In genomic region chr3:52678265-52678927, GRCh38 we compare ENCODE assay signal across 22 cellular contexts. TPM values are rescaled to one million over a fixed set of nuclear protein-coding genes. Genes with fewer than 3 reads are reported as not detected.
DNase-seq lines count a peak whose midpoint lies in the region; FAIRE-seq and TF ChIP-seq lines count a peak whose summit lies in the region.
"Had no signal": no experiment of that assay in that cellular context is flagged by ENCODE, and none has a peak within 500 bp of the region (broad histone marks: within the 10 kb centered on the region; RNA-seq: fewer than 3 reads in every experiment).

No MANE protein-coding gene starts in this region.

- H3K9me3 Mint-ChIP-seq in CD14-positive monocyte (no peaks in the 10 kb centered on the region), brain (no peaks in the 10 kb centered on the region)
- H3K9me3 Mint-ChIP-seq: immature natural killer cell; stimulated activated naive B cell treated with anti-CD40 and anti-IgM and Interleukin-4, amounts not matched to agents 10 μg/mL and 1 μg/mL and 100 μg/mL, for 72 hours had no signal

- H3K4me1 ChIP-seq in mesenchymal stem cell (ENCODE audit: control insufficient read depth, insufficient read depth, low read depth, low read length): peaks cover under 1% of the 10 kb centered on the region
- peaks cover 9% of the 10 kb centered on the region for H3K4me1 ChIP-seq in hepatocyte (ENCODE audit: insufficient read depth)

- peak overlapping the region in 4 of 7 donors; percentile 14 to 78 (median 55) for H3K27ac Mint-ChIP-seq in CD14-positive monocyte
- H3K27ac Mint-ChIP-seq in brain: peak overlapping the region in 3 of 5 experiments; percentile 71 to 92 (median 85)
- H3K27ac Mint-ChIP-seq: stimulated activated naive B cell treated with anti-CD40 and anti-IgM and Interleukin-4, amounts not matched to agents 10 μg/mL and 1 μg/mL and 100 μg/mL, for 72 hours had no signal

- no peaks in the 10 kb centered on the region for H3K27me3 ChIP-seq in mesenchymal stem cell (ENCODE audit: control insufficient read depth in 1 of 2, insufficient read depth in 1 of 2, low read length in 2 of 2)
- H3K27me3 ChIP-seq in hepatocyte: no peaks in the 10 kb centered on the region
- H3K27me3 ChIP-seq: dorsolateral prefrontal cortex, foreskin keratinocyte, tibial nerve had no signal

- no peak overlapping the region for H2BK12ac ChIP-seq in mesenchymal stem cell (ENCODE audit: low read length in 2 of 2)

- H3K4me3 Mint-ChIP-seq in CD14-positive monocyte (no peak overlapping the region), brain (no peak overlapping the region)
- H3K4me3 Mint-ChIP-seq: immature natural killer cell; stimulated activated naive B cell treated with anti-CD40 and anti-IgM and Interleukin-4, amounts not matched to agents 10 μg/mL and 1 μg/mL and 100 μg/mL, for 72 hours had no signal

- H3K4ac ChIP-seq in mesenchymal stem cell (ENCODE audit: low read depth in 1 of 2, low read length in 2 of 2): no peak overlapping the region

- H3K18ac ChIP-seq in mesenchymal stem cell (ENCODE audit: low read depth in 1 of 2, low read length in 2 of 2): no peak overlapping the region

- peak; percentile 61 for FAIRE-seq in GM12892 (lab: Jason Lieb, UNC)

- DNase-seq in CD14-positive monocyte (ENCODE audit: low spot score) (no peak), GM12892 (ENCODE audit: insufficient read length) (no peak), mesenchymal stem cell (no peak), hepatocyte (ENCODE audit: low spot score) (no peak), COLO829 (ENCODE audit: low spot score) (no peak)
- DNase-seq in stimulated activated CD4-positive, alpha-beta T cell treated with anti-CD3 and anti-CD28 coated beads, Interleukin-2, amount 100 ng/mL, for 24 hours: no peak
- DNase-seq: activated effector memory CD4-positive, alpha-beta T cell treated with anti-CD3 and anti-CD28 coated beads, Interleukin-2, amount 50 U/mL, for 16 hours; caudate nucleus; COR-L47; DND-41; dorsolateral prefrontal cortex; foreskin keratinocyte; GOT3; immature natural killer cell; left ventricle myocardium superior; NCI-H2081; NCI-H446; psoas muscle; SHP77 treated with DMSO at 0.1 percent for 48 hours; stimulated activated naive B cell treated with anti-CD40 and anti-IgM and Interleukin-4, amounts not matched to agents 10 μg/mL and 1 μg/mL and 100 μg/mL, for 72 hours had no signal

- no peak overlapping the region for H4K8ac ChIP-seq in mesenchymal stem cell (ENCODE audit: low read length)

- H2BK5ac ChIP-seq in mesenchymal stem cell (ENCODE audit: low read depth, low read length, poor library complexity, severe bottlenecking): no peak overlapping the region

- TF ChIP-seq POLR2A in GM12892 (IDR thresholded peaks at IDR 0.05; ENCODE audit: low read depth, low read length): no peak

- H3K36me3 Mint-ChIP-seq in CD14-positive monocyte (peaks cover 51 to 65% of the 10 kb centered on the region in 2 donors), brain (peaks cover 72% of the 10 kb centered on the region)

- H2AFZ ChIP-seq in mesenchymal stem cell (ENCODE audit: low read depth, low read length): no peak overlapping the region
- H2AFZ ChIP-seq in hepatocyte: no peak overlapping the region

- H3K9me3 ChIP-seq in mesenchymal stem cell (ENCODE audit: control insufficient read depth, low read length) (no peaks in the 10 kb centered on the region), hepatocyte (ENCODE audit: low read depth) (no peaks in the 10 kb centered on the region)
- H3K9me3 ChIP-seq: psoas muscle, tibial nerve had no signal

- H3K79me1 ChIP-seq in mesenchymal stem cell (replicated peaks; ENCODE audit: low read length, poor library complexity, severe bottlenecking): peaks cover 14% of the 10 kb centered on the region

- H3K23ac ChIP-seq in mesenchymal stem cell (ENCODE audit: low read length in 2 of 2): no peak overlapping the region

- H3K79me2 ChIP-seq in hepatocyte: peaks cover 82% of the 10 kb centered on the region

- intact Hi-C loops in CD14-positive monocyte (cut with micrococcal nuclease): no loop called here

- H3K27me3 Mint-ChIP-seq in CD14-positive monocyte (ENCODE audit: low read depth in 3 of 3) (peaks cover 0 to 2% (median 0%) of the 10 kb centered on the region in 3 donors), brain (no peaks in the 10 kb centered on the region)
- H3K27me3 Mint-ChIP-seq: stimulated activated naive B cell treated with anti-CD40 and anti-IgM and Interleukin-4, amounts not matched to agents 10 μg/mL and 1 μg/mL and 100 μg/mL, for 72 hours had no signal

- H3K14ac ChIP-seq in mesenchymal stem cell (ENCODE audit: low read length in 2 of 2): no peak overlapping the region

- H3K27ac ChIP-seq in mesenchymal stem cell (ENCODE audit: low read length, poor library complexity, severe bottlenecking): no peak overlapping the region
- H3K27ac ChIP-seq in hepatocyte: no peak overlapping the region
- H3K27ac ChIP-seq: foreskin keratinocyte, psoas muscle had no signal

- H2AK5ac ChIP-seq in mesenchymal stem cell (ENCODE audit: low read length, severe bottlenecking): no peak overlapping the region

- no peak for TF ChIP-seq CTCF in CD14-positive monocyte (IDR thresholded peaks at IDR 0.05)
- no peak for TF ChIP-seq CTCF in brain (conservative IDR thresholded peaks at IDR 0.05)
- TF ChIP-seq CTCF in hepatocyte (IDR thresholded peaks at IDR 0.05; ENCODE audit: poor library complexity): no peak

- H2BK120ac ChIP-seq in mesenchymal stem cell (ENCODE audit: low read depth, low read length): no peak overlapping the region

- H3K36me3 ChIP-seq in mesenchymal stem cell (ENCODE audit: control insufficient read depth in 1 of 2, insufficient read depth in 2 of 2, low read depth in 1 of 2, low read length in 2 of 2): peaks cover 13 to 54% of the 10 kb centered on the region in 2 experiments
- no peaks in the 10 kb centered on the region for H3K36me3 ChIP-seq in hepatocyte (replicated peaks; ENCODE audit: insufficient read depth, low read depth)

- H3K4me3 ChIP-seq in mesenchymal stem cell (ENCODE audit: insufficient read depth in 1 of 2, low read depth in 1 of 2, low read length in 2 of 2) (no peak overlapping the region), hepatocyte (no peak overlapping the region)
- H3K4me3 ChIP-seq: dorsolateral prefrontal cortex, psoas muscle, tibial nerve had no signal

- peak overlapping the region; percentile 45 for H3K9ac ChIP-seq in mesenchymal stem cell (ENCODE audit: low read length)

- peaks cover 5% of the 10 kb centered on the region for H4K20me1 ChIP-seq in hepatocyte (ENCODE audit: insufficient read depth, poor library complexity, severe bottlenecking)

- H3K4me2 ChIP-seq in mesenchymal stem cell (ENCODE audit: low read length, poor library complexity, severe bottlenecking): no peak overlapping the region
- H3K4me2 ChIP-seq in hepatocyte: no peak overlapping the region

- H3K9me2 ChIP-seq in hepatocyte (replicated peaks; ENCODE audit: insufficient read depth): no peaks in the 10 kb centered on the region

- WGBS in mesenchymal stem cell: 96% methylated on average over 3 of the region's 5 CpGs
- 99% methylated on average over 5 of the region's 5 CpGs for WGBS in hepatocyte (ENCODE audit: low lambda C conversion rate, missing lambda C conversion rate)

- H3K4me1 Mint-ChIP-seq in CD14-positive monocyte (peaks cover 39% of the 10 kb centered on the region), brain (peaks cover 47% of the 10 kb centered on the region)

- H4K91ac ChIP-seq in mesenchymal stem cell (ENCODE audit: low read length): no peak overlapping the region

- H2BK15ac ChIP-seq in mesenchymal stem cell (ENCODE audit: low read depth, poor library complexity, severe bottlenecking): no peak overlapping the region

RNA-seq across cellular contexts. Expression of gene PBRM1, which starts 7.3 kb away (rescaled TPM):
- polyA plus RNA-seq in CD14-positive monocyte: 10 to 100 TPM; 38.0 to 72.9 TPM
- 28.7 TPM for polyA plus RNA-seq in GM12892 (2012; ENCODE audit: missing spikeins)
- 27.5 TPM for polyA plus RNA-seq in brain (ENCODE audit: insufficient read depth, low read depth, low replicate concordance)
- 28.8 TPM for polyA plus RNA-seq in mesenchymal stem cell (2013, experiment 1 of 2)
- polyA plus RNA-seq in mesenchymal stem cell (2013, experiment 2 of 2): 26.4 TPM
- total RNA-seq in hepatocyte: 70.7 and 77.4 TPM in 2 replicates
- polyA plus RNA-seq in hepatocyte: 43.7 and 50.9 TPM in 2 replicates

RNA-seq across cellular contexts. Expression of gene GNL3, which starts 7.4 kb away (rescaled TPM):
- polyA plus RNA-seq in CD14-positive monocyte: 10 to 100 TPM; 13.4 to 16.7 TPM
- 191 TPM for polyA plus RNA-seq in GM12892 (2012; ENCODE audit: missing spikeins)
- polyA plus RNA-seq in brain (ENCODE audit: insufficient read depth, low read depth, low replicate concordance): 13.4 TPM
- polyA plus RNA-seq in mesenchymal stem cell (2013, experiment 1 of 2): 92.6 TPM
- polyA plus RNA-seq in mesenchymal stem cell (2013, experiment 2 of 2): 94.1 TPM
- total RNA-seq in hepatocyte: 84.8 and 93.3 TPM in 2 replicates
- 82.6 and 91.1 TPM in 2 replicates for polyA plus RNA-seq in hepatocyte

RNA-seq across cellular contexts. Expression of gene GLT8D1, which starts 27.2 kb away (rescaled TPM):
- polyA plus RNA-seq in CD14-positive monocyte: 10 to 100 TPM; 34.8 TPM
- polyA plus RNA-seq in GM12892 (2012; ENCODE audit: missing spikeins): 48.0 TPM
- polyA plus RNA-seq in brain (ENCODE audit: insufficient read depth, low read depth, low replicate concordance): 29.4 TPM
- polyA plus RNA-seq in mesenchymal stem cell (2013, experiment 1 of 2): 82.3 TPM
- polyA plus RNA-seq in mesenchymal stem cell (2013, experiment 2 of 2): 82.1 TPM
- total RNA-seq in hepatocyte: 68.3 and 97.9 TPM in 2 replicates
- 79.9 and 89.2 TPM in 2 replicates for polyA plus RNA-seq in hepatocyte

RNA-seq across cellular contexts. Expression of gene SPCS1, which starts 27.5 kb away (rescaled TPM):
- polyA plus RNA-seq in CD14-positive monocyte (100 to 1,000 TPM; 228 to 242 TPM), brain (ENCODE audit: insufficient read depth, low read depth, low replicate concordance) (130 TPM), hepatocyte (219 and 242 TPM in 2 replicates)
- 176 TPM for polyA plus RNA-seq in GM12892 (2012; ENCODE audit: missing spikeins)
- polyA plus RNA-seq in mesenchymal stem cell (2013, experiment 1 of 2): 153 TPM
- polyA plus RNA-seq in mesenchymal stem cell (2013, experiment 2 of 2): 151 TPM
- total RNA-seq in hepatocyte: 158 and 261 TPM in 2 replicates
